ENCODE assay signal across 19 cellular contexts in genomic region chr17:18986541-18987229, GRCh38. TPM values are rescaled to one million over a fixed set of nuclear protein-coding genes. Genes with fewer than 3 reads are reported as not detected.
"Had no signal": no experiment of that assay in that cellular context is flagged by ENCODE, and none has a peak within 500 bp of the region (broad histone marks: within the 10 kb centered on the region; RNA-seq: fewer than 3 reads in every experiment).

No MANE protein-coding gene starts in this region.

- H3K4me1 ChIP-seq: gastrocnemius medialis, tibial nerve had no signal

- ATAC-seq: gastrocnemius medialis, pancreas had no signal

- H3K27me3 ChIP-seq: colonic mucosa, gastrocnemius medialis, neural progenitor cell, pancreas, tibial nerve had no signal

- DNase-seq: activated CD4-positive, alpha-beta T cell treated with anti-CD3 and anti-CD28 coated beads for 4 hours; activated effector memory CD4-positive, alpha-beta T cell treated with anti-CD3 and anti-CD28 coated beads, Interleukin-2, amount 50 U/mL, for 16 hours; aorta; caudate nucleus; colonic mucosa; effector CD4-positive, alpha-beta T cell; gastrocnemius medialis; kidney; mesendoderm; stimulated activated CD4-positive, alpha-beta T cell treated with anti-CD3 and anti-CD28 coated beads, Interleukin-15, amount 100 ng/mL, for 24 hours; stimulated activated CD4-positive, alpha-beta T cell treated with anti-CD3 and anti-CD28 coated beads, Interleukin-4, amount 100 ng/mL, for 24 hours; T1000 had no signal

- H3K9me3 ChIP-seq: colonic mucosa, gastrocnemius medialis, pancreas, tibial nerve had no signal

- H3K36me3 ChIP-seq: gastrocnemius medialis, neural progenitor cell, pancreas, tibial nerve had no signal

- H3K4me3 ChIP-seq: colonic mucosa, gastrocnemius medialis, neural progenitor cell, pancreas, tibial nerve had no signal

- H3K27ac ChIP-seq: colonic mucosa, gastrocnemius medialis, neural progenitor cell, tibial nerve had no signal

RNA-seq across cellular contexts. Expression of gene SLC5A10, which starts 34.7 kb away (rescaled TPM):
- total RNA-seq: activated CD8-positive, alpha-beta memory T cell treated with anti-CD3 and anti-CD28 coated beads for 36 hours; aorta; endothelial cell of umbilical vein; gastrocnemius medialis; left ventricle myocardium superior; pancreas; skeletal muscle tissue; tibial nerve had no signal
- polyA plus RNA-seq: endothelial cell of umbilical vein had no signal
